ENCODE assay signal across 9 cellular contexts in genomic region chr5:17228833-17229291, GRCh38. TPM values are rescaled to one million over a fixed set of nuclear protein-coding genes. Genes with fewer than 3 reads are reported as not detected.
DNase-seq lines count a peak whose midpoint lies in the region; ATAC-seq, FAIRE-seq and TF ChIP-seq lines count a peak whose summit lies in the region.
"Had no signal": no experiment of that assay in that cellular context is flagged by ENCODE, and none has a peak within 500 bp of the region (broad histone marks: within the 10 kb centered on the region; RNA-seq: fewer than 3 reads in every experiment).

No MANE protein-coding gene starts in this region.

- H3K27ac ChIP-seq in esophagus squamous epithelium: peak overlapping the region in 3 of 4 donors; percentile 4 to 33 (median 23)
- no peak overlapping the region for H3K27ac ChIP-seq in CD8-positive, alpha-beta T cell (ENCODE audit: low read depth, low read length)
- H3K27ac ChIP-seq in small intestine (ENCODE audit: low read depth in 1 of 2, low read length in 1 of 2): peak overlapping the region in 1 of 2 donors; percentile 19
- H3K27ac ChIP-seq: right lobe of liver had no signal

- H3K4me1 ChIP-seq in esophagus squamous epithelium: peaks cover 4 to 15% (median 8%) of the 10 kb centered on the region in 3 donors
- H3K4me1 ChIP-seq in CD8-positive, alpha-beta T cell (ENCODE audit: insufficient read depth, low read length): no peaks in the 10 kb centered on the region
- H3K4me1 ChIP-seq in small intestine (ENCODE audit: control insufficient read depth in 2 of 2, insufficient read depth in 1 of 2, low read depth in 1 of 2, low read length in 1 of 2): no peaks in the 10 kb centered on the region
- H3K4me1 ChIP-seq: right lobe of liver had no signal

- no peak overlapping the region for H3K27ac Mint-ChIP-seq in CD8-positive, alpha-beta T cell
- no peak overlapping the region for H3K27ac Mint-ChIP-seq in activated CD4-positive, alpha-beta T cell treated with anti-CD3 and anti-CD28 coated beads, Interleukin-2, amount 10 ng/mL, durations not matched to agents 7 days and 5 days

- CTCF ChIA-PET in CD8-positive, alpha-beta T cell (lab: Charles Lee): no interaction called here
- CTCF ChIA-PET in activated CD4-positive, alpha-beta T cell treated with anti-CD3 and anti-CD28 coated beads, Interleukin-2, amount 10 ng/mL, durations not matched to agents 7 days and 5 days (lab: Charles Lee): no interaction called here

- peaks cover 4% of the 10 kb centered on the region for H3K27me3 Mint-ChIP-seq in CD8-positive, alpha-beta T cell (ENCODE audit: low read depth)
- H3K27me3 Mint-ChIP-seq in activated CD4-positive, alpha-beta T cell treated with anti-CD3 and anti-CD28 coated beads, Interleukin-2, amount 10 ng/mL, durations not matched to agents 7 days and 5 days: no peaks in the 10 kb centered on the region

- POLR2A ChIA-PET in CD8-positive, alpha-beta T cell (lab: Charles Lee): no interaction called here
- POLR2A ChIA-PET in activated CD4-positive, alpha-beta T cell treated with anti-CD3 and anti-CD28 coated beads, Interleukin-2, amount 10 ng/mL, durations not matched to agents 7 days and 5 days (lab: Charles Lee): no interaction called here

- intact Hi-C loops in esophagus squamous epithelium (cut with DNase I): no loop called here
- intact Hi-C loops in CD8-positive, alpha-beta T cell (cut with DNase I, micrococcal nuclease): no loop called here

- H3K9me3 ChIP-seq in esophagus squamous epithelium (no peaks in the 10 kb centered on the region), small intestine (ENCODE audit: control insufficient read depth, low read depth) (no peaks in the 10 kb centered on the region)
- H3K9me3 ChIP-seq in CD8-positive, alpha-beta T cell (ENCODE audit: low read length): no peaks in the 10 kb centered on the region
- H3K9me3 ChIP-seq: right lobe of liver had no signal

- FAIRE-seq in small intestine (lab: Jason Lieb, UNC): no peak

- TF ChIP-seq POLR2A in esophagus squamous epithelium (IDR thresholded peaks at IDR 0.05): no peak

- 8 to 14% methylated on average over 2 of the region's 2 CpGs for WGBS in esophagus squamous epithelium, 2 donors
- 25 to 43% (median 35%) methylated on average over 2 of the region's 2 CpGs for WGBS in small intestine, 3 donors

- H3K36me3 ChIP-seq in esophagus squamous epithelium: no peaks in the 10 kb centered on the region
- no peaks in the 10 kb centered on the region for H3K36me3 ChIP-seq in CD8-positive, alpha-beta T cell (ENCODE audit: insufficient read depth, low read length)
- no peaks in the 10 kb centered on the region for H3K36me3 ChIP-seq in small intestine (ENCODE audit: control insufficient read depth in 2 of 2, insufficient read depth in 2 of 2, low read length in 2 of 2)
- H3K36me3 ChIP-seq: right lobe of liver had no signal

- no peak for TF ChIP-seq CTCF in esophagus squamous epithelium (IDR thresholded peaks at IDR 0.05)
- TF ChIP-seq CTCF in CD8-positive, alpha-beta T cell (IDR thresholded peaks at IDR 0.05): no peak

- no peaks in the 10 kb centered on the region for H3K36me3 Mint-ChIP-seq in CD8-positive, alpha-beta T cell
- no peaks in the 10 kb centered on the region for H3K36me3 Mint-ChIP-seq in activated CD4-positive, alpha-beta T cell treated with anti-CD3 and anti-CD28 coated beads, Interleukin-2, amount 10 ng/mL, durations not matched to agents 7 days and 5 days (ENCODE audit: low read depth)

- no peaks in the 10 kb centered on the region for H3K4me1 Mint-ChIP-seq in CD8-positive, alpha-beta T cell (ENCODE audit: low read depth)
- H3K4me1 Mint-ChIP-seq in activated CD4-positive, alpha-beta T cell treated with anti-CD3 and anti-CD28 coated beads, Interleukin-2, amount 10 ng/mL, durations not matched to agents 7 days and 5 days: peaks cover 5% of the 10 kb centered on the region

- ATAC-seq in GM21367 (IDR thresholded peaks at IDR 0.05; ENCODE audit: unreplicated experiment) (peak; percentile 61), HG03460 (IDR thresholded peaks at IDR 0.05; ENCODE audit: unreplicated experiment) (peak; percentile 56)
- ATAC-seq in CD8-positive, alpha-beta T cell: no peak

- H3K9me3 Mint-ChIP-seq in CD8-positive, alpha-beta T cell: no peaks in the 10 kb centered on the region
- no peaks in the 10 kb centered on the region for H3K9me3 Mint-ChIP-seq in activated CD4-positive, alpha-beta T cell treated with anti-CD3 and anti-CD28 coated beads, Interleukin-2, amount 10 ng/mL, durations not matched to agents 7 days and 5 days

- DNase-seq in DMS153 treated with DMSO at 0.1 percent for 48 hours (lab: John Stamatoyannopoulos, UW; ENCODE audit: unreplicated experiment) (peak; percentile 88), esophagus squamous epithelium (lab: John Stamatoyannopoulos, UW) (no peak), small intestine (no peak)
- no peak for DNase-seq in CD8-positive, alpha-beta T cell
- no peak for DNase-seq in activated CD4-positive, alpha-beta T cell treated with anti-CD3 and anti-CD28 coated beads for 48 hours
- DNase-seq in activated CD4-positive, alpha-beta T cell treated with anti-CD3 and anti-CD28 coated beads, Interleukin-2, amount 10 ng/mL, durations not matched to agents 7 days and 5 days: no peak
- DNase-seq: right lobe of liver had no signal

- H3K4me3 Mint-ChIP-seq in CD8-positive, alpha-beta T cell: no peak overlapping the region
- H3K4me3 Mint-ChIP-seq in activated CD4-positive, alpha-beta T cell treated with anti-CD3 and anti-CD28 coated beads, Interleukin-2, amount 10 ng/mL, durations not matched to agents 7 days and 5 days: no peak overlapping the region

- H3K27me3 ChIP-seq in esophagus squamous epithelium (no peaks in the 10 kb centered on the region), small intestine (ENCODE audit: control insufficient read depth in 2 of 2, insufficient read depth in 2 of 2, low read length in 2 of 2) (no peaks in the 10 kb centered on the region)
- H3K27me3 ChIP-seq in CD8-positive, alpha-beta T cell (ENCODE audit: insufficient read depth, low read length): no peaks in the 10 kb centered on the region
- H3K27me3 ChIP-seq: right lobe of liver had no signal

- no peak overlapping the region for H3K4me3 ChIP-seq in esophagus squamous epithelium
- no peak overlapping the region for H3K4me3 ChIP-seq in CD8-positive, alpha-beta T cell (ENCODE audit: low read depth, low read length)
- no peak overlapping the region for H3K4me3 ChIP-seq in small intestine (ENCODE audit: low read depth in 1 of 2, low read length in 2 of 2)
- H3K4me3 ChIP-seq: right lobe of liver had no signal

RNA-seq across cellular contexts. Expression of gene BASP1, which starts 11.4 kb away (rescaled TPM):
- 10 to 100 TPM in 3 of 4 donors, 1 to 10 TPM in 1; 5.2 to 16.7 (median 13.6) TPM for total RNA-seq in esophagus squamous epithelium
- total RNA-seq in CD8-positive, alpha-beta T cell: under 1 TPM; 0.22 to 0.43 TPM
- polyA plus RNA-seq in small intestine: 1 to 10 TPM in 2 of 3 donors, under 1 TPM in 1; 0.67 to 9.5 (median 8.4) TPM
- under 1 TPM; 0.15 to 0.42 TPM for total RNA-seq in activated CD4-positive, alpha-beta T cell treated with anti-CD3 and anti-CD28 coated beads, Interleukin-2, amount 10 ng/mL, durations not matched to agents 7 days and 5 days

Comparison
In these comparisons a context has a peak if more than half of its experiments do, and no peak if none do; other contexts are left out.
1. RNA of gene BASP1, which starts 11.4 kb away (total RNA-seq): 5.2 to 16.7 TPM in esophagus squamous epithelium; 0.22 to 0.43 TPM in CD8-positive, alpha-beta T cell and 0.15 to 0.42 TPM in activated CD4-positive, alpha-beta T cell treated with anti-CD3 and anti-CD28 coated beads, Interleukin-2, amount 10 ng/mL, durations not matched to agents 7 days and 5 days; every median in the first group is over 4 times any median in the second.